6 cellular contexts compared by ENCODE assay signal in the genomic region with DNA sequence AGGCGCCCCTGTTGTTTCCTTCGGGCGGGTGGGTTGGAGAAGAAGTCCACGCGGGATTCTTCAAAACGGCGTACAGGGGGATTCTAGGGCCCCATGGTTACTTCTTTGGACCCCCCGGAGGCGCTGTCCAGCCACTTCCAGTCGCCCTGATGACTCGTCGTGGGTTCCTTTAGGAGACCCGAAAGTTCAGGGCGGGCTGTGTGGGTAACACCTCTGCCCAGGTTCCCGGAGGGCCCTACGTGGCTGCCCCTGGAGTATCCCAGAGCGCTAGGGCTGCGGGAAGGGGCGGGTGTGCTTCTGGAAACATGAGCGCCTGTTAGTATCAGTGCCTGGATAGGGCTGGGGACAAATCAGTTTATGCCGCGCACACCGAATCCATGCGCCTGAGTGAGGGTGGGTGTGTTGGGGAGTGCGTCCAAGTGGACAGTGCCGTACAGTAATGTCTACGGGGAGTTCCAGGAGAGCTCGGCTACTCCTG. TPM values are rescaled to one million over a fixed set of nuclear protein-coding genes. Genes with fewer than 3 reads are reported as not detected.
DNase-seq lines count a peak whose midpoint lies in the region; ATAC-seq lines count a peak whose summit lies in the region.

No MANE protein-coding gene starts in this region.

- H3K27ac ChIP-seq in ectodermal cell (ENCODE audit: insufficient read depth, low read depth, low read length, poor library complexity, severe bottlenecking) = no peak overlapping the region

- ATAC-seq in HG02610 (IDR thresholded peaks at IDR 0.05; ENCODE audit: unreplicated experiment) = no peak

- H3K27me3 ChIP-seq in ectodermal cell (ENCODE audit: control insufficient read depth, insufficient read depth, low read length, poor library complexity, severe bottlenecking) = peaks cover 96% of the 10 kb centered on the region

- DNase-seq in Daoy (ENCODE audit: low read depth) = peak; percentile 82
- peak; percentile 66 for DNase-seq in NCI-H748 treated with DMSO at 0.1 percent for 48 hours (lab: John Stamatoyannopoulos, UW)
- DNase-seq in skeletal muscle cell (ENCODE audit: low read depth) = no peak
- DNase-seq in cortex of kidney (lab: John Stamatoyannopoulos, UW) = no peak

- H3K9me3 ChIP-seq in ectodermal cell (ENCODE audit: control insufficient read depth, low read length) = no peaks in the 10 kb centered on the region

- H3K4me1 ChIP-seq in ectodermal cell (ENCODE audit: control insufficient read depth, insufficient read depth, low read length) = peaks cover 14% of the 10 kb centered on the region

- peak overlapping the region; percentile 32 for H3K4me3 ChIP-seq in ectodermal cell (ENCODE audit: insufficient read depth, low read depth, low read length)
- H3K4me3 ChIP-seq in skeletal muscle cell (ENCODE audit: low read depth, low read length) = peak overlapping the region; percentile 72

- H3K36me3 ChIP-seq in ectodermal cell (ENCODE audit: control insufficient read depth, insufficient read depth, low read length) = no peaks in the 10 kb centered on the region

- WGBS in ectodermal cell, 2 experiments = 19% methylated on average over 28 of the region's 28 CpGs

RNA-seq across cellular contexts. Expression of a gene that starts 0.6 kb away (rescaled TPM):
- total RNA-seq in Daoy (2014; rRNA removed; shearing (Covaris generic)) = 10.4 and 12.2 TPM in 2 replicates
- polyA plus RNA-seq in ectodermal cell (2013, experiment 1 of 4) = 0.56 TPM
- not detected for polyA plus RNA-seq in ectodermal cell (2013, experiment 2 of 4)
- polyA plus RNA-seq in ectodermal cell (2013, experiment 3 of 4) = 0.21 TPM
- 0.20 TPM for polyA plus RNA-seq in ectodermal cell (2013, experiment 4 of 4)

RNA-seq across cellular contexts. Expression of a gene that starts 12.5 kb away (rescaled TPM):
- 83.3 and 93.3 TPM in 2 replicates for total RNA-seq in Daoy (2014; rRNA removed; shearing (Covaris generic))
- polyA plus RNA-seq in ectodermal cell (2013, experiment 1 of 4) = 24.3 TPM
- polyA plus RNA-seq in ectodermal cell (2013, experiment 2 of 4) = 21.0 TPM
- 23.4 TPM for polyA plus RNA-seq in ectodermal cell (2013, experiment 3 of 4)
- 29.3 TPM for polyA plus RNA-seq in ectodermal cell (2013, experiment 4 of 4)

RNA-seq across cellular contexts. Expression of a gene that starts 24.3 kb away (rescaled TPM):
- total RNA-seq in Daoy (2014; rRNA removed; shearing (Covaris generic)) = 45.2 TPM in 2 replicates
- 36.8 TPM for polyA plus RNA-seq in ectodermal cell (2013, experiment 1 of 4)
- 37.0 TPM for polyA plus RNA-seq in ectodermal cell (2013, experiment 2 of 4)
- polyA plus RNA-seq in ectodermal cell (2013, experiment 3 of 4) = 31.4 TPM
- polyA plus RNA-seq in ectodermal cell (2013, experiment 4 of 4) = 40.0 TPM

RNA-seq across cellular contexts. Expression of a gene that starts 29.2 kb away (rescaled TPM):
- total RNA-seq in Daoy (2014; rRNA removed; shearing (Covaris generic)) = 0.83 TPM in 1 of 2 replicates, not detected in the other
- 10.9 TPM for polyA plus RNA-seq in ectodermal cell (2013, experiment 1 of 4)
- 12.4 TPM for polyA plus RNA-seq in ectodermal cell (2013, experiment 2 of 4)
- polyA plus RNA-seq in ectodermal cell (2013, experiment 3 of 4) = 6.5 TPM
- polyA plus RNA-seq in ectodermal cell (2013, experiment 4 of 4) = 7.7 TPM

Comparison
In these comparisons a context has a peak if more than half of its experiments do, and no peak if none do; other contexts are left out.
1. DNase-seq: peak in Daoy (single experiment) and NCI-H748 treated with DMSO at 0.1 percent for 48 hours (single experiment); none in skeletal muscle cell (single experiment) and cortex of kidney (single experiment).